Comparison of ENCODE assay signal across 1 cellular context in the genomic region with DNA sequence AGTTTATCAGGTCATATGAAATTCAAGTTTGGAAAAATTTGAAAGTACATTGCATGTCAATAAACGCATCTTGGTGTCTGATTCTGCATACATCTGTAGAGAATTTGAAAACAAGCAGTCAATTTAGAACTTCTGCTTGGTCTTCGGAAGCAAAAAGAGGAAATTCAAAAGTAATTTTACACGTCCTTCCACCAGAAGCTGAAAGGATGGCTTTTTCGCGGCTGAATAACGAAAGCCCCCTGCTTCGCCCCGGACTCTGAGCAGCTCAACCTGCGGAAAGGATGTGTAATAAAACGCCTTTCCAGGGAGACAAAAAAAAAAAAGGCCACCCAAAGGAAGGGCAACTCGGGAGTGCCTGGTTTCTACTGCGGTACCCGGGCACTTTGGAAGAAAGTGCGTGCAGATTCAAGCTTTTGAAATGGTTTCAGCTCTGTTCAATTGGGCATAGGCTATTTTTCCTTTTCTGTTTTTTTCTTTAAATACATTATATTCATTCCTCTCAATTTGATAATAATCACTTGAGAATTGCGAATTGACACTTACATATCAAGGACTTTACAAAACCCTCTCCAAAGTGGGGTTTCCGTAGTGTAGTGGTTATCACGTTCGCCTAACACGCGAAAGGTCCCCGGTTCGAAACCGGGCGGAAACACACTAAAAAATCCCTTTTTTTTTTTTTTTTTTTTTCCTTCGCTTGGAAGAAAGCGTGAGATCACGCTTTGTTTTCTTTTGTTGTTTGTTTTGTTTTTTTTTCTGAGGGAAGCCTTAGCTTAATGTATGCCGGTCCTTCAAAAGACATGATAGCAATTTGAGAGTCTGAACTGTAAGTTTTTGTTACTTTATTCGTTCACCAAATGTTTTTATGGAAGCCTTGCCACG.
TF ChIP-seq lines count a peak whose summit lies in the region.

No MANE protein-coding gene starts in this region.

TF ChIP-seq in IMR-90, 13 proteins besides CTCF, POLR2A, EP300 and RAD21 (continued from another document):
- no peak for TF ChIP-seq ELK1 (IDR thresholded peaks at IDR 0.05; ENCODE audit: borderline replicate concordance, low read depth, low read length)
- TF ChIP-seq CHD1 (IDR thresholded peaks at IDR 0.05; ENCODE audit: low read depth, low read length) = peak; percentile 72; the same call in 1 of the 2 replicates
- no peak for TF ChIP-seq CEBPB (IDR thresholded peaks at IDR 0.05; ENCODE audit: low read depth, low read length)
- TF ChIP-seq NFE2L2 (IDR thresholded peaks at IDR 0.05; ENCODE audit: low read depth, low read length) = no peak
- no peak for TF ChIP-seq MAZ (IDR thresholded peaks at IDR 0.05; ENCODE audit: borderline replicate concordance, low read depth, low read length)
- TF ChIP-seq FOS (IDR thresholded peaks at IDR 0.05; ENCODE audit: low read depth, low read length) = peak; percentile 93
TF ChIP-seq in IMR-90: peak in this region for 5.
